Comparison of ENCODE assay signal across 8 cellular contexts in the genomic region with DNA sequence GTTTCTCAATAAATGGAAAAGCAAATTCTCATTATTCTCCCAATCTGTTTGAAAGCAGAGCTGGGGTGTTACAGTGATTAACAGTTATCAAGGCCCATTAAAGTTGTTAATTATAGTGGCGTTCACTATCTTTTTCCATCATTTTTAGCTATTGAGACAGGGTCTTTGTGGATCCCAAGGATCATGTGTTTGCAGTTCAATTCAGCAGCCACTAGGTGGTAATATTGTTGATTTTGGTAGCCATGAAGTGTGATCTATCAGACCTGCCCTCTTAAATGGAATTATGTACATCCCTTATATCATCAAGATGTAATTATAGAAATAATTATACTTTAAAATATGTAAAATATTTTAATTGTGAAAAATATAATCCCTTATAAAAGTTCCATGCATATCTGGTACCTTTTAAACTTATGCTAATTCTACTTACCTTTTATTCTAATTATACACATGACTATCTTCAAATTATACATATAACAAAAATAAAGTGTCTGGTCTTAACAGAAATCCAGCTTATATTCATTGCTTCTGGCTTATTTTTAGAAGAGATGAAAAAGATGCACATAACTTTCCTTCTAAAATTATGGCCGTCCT.
DNase-seq lines count a peak whose midpoint lies in the region; ATAC-seq and TF ChIP-seq lines count a peak whose summit lies in the region.

No MANE protein-coding gene starts in this region.

- TF ChIP-seq CTCF in GM10266 (IDR thresholded peaks at IDR 0.05; ENCODE audit: control insufficient read depth, insufficient read depth, low read depth, missing control alignments) (peak; percentile 56), MCF 10A (IDR thresholded peaks at IDR 0.05; ENCODE audit: unreplicated experiment) (peak; percentile 61), nephron progenitor cell (IDR thresholded peaks at IDR 0.05) (peak; percentile 68), coronary artery (IDR thresholded peaks at IDR 0.05) (no peak)

- H3K4me3 ChIP-seq in coronary artery: no peak overlapping the region

- no peak overlapping the region for H3K27ac Mint-ChIP-seq in MCF 10A (ENCODE audit: low read depth, unreplicated experiment)
- H3K27ac Mint-ChIP-seq in nephron progenitor cell: no peak overlapping the region

- intact Hi-C loops in MCF 10A (cut with micrococcal nuclease): loop anchor here (1.0 to 10.0 kb wide), 6 partner anchors 38 to 291 kb away; no protein-coding TSS in a partner anchor

- H3K36me3 Mint-ChIP-seq in MCF 10A (ENCODE audit: insufficient read depth, unreplicated experiment): no peaks in the 10 kb centered on the region
- peaks cover 30% of the 10 kb centered on the region for H3K36me3 Mint-ChIP-seq in nephron progenitor cell (ENCODE audit: low read depth)

- DNase-seq in GM10266 (ENCODE audit: extremely low spot score) (peak; percentile 26), NCI-H1092 (lab: John Stamatoyannopoulos, UW) (peak; percentile 7), MCF 10A (ENCODE audit: unreplicated experiment) (peak; percentile 50), nephron progenitor cell (no peak), amygdala (lab: John Stamatoyannopoulos, UW) (no peak), coronary artery (ENCODE audit: low spot score) (no peak)

- no peaks in the 10 kb centered on the region for H3K4me1 Mint-ChIP-seq in MCF 10A (ENCODE audit: insufficient read depth, unreplicated experiment)
- peaks cover 39% of the 10 kb centered on the region for H3K4me1 Mint-ChIP-seq in nephron progenitor cell

- POLR2A ChIA-PET in MCF 10A (lab: Yijun Ruan, JAX): interaction anchor here (0.7 to 1.4 kb wide), 3 partner anchors 45 to 92 kb away, joined by 3 to 4 read pairs (median 3); no protein-coding TSS in a partner anchor

- no TSS peak for BruUV-seq in MCF 10A (replicated peaks; lab: Mats Ljungman, UMichigan)

- H3K27ac ChIP-seq in coronary artery: no peak overlapping the region

- CTCF ChIA-PET in MCF 10A (lab: Yijun Ruan, JAX): interaction anchor here (0.6 to 5.3 kb wide), 68 partner anchors 8 to 1888 kb away, joined by 3 to 74 read pairs (median 5); no protein-coding TSS in a partner anchor

- ATAC-seq in HG03139 (IDR thresholded peaks at IDR 0.05; ENCODE audit: unreplicated experiment): no peak
- no peak for ATAC-seq in HG02973 (IDR thresholded peaks at IDR 0.05; ENCODE audit: unreplicated experiment)

- no peak overlapping the region for H3K4me3 Mint-ChIP-seq in MCF 10A (ENCODE audit: unreplicated experiment)
- H3K4me3 Mint-ChIP-seq in nephron progenitor cell: no peak overlapping the region

- H3K9me3 Mint-ChIP-seq in MCF 10A (ENCODE audit: unreplicated experiment) (no peaks in the 10 kb centered on the region), nephron progenitor cell (peaks cover 12% of the 10 kb centered on the region)

- H3K27me3 Mint-ChIP-seq in MCF 10A (ENCODE audit: insufficient read depth, unreplicated experiment) (no peaks in the 10 kb centered on the region), nephron progenitor cell (ENCODE audit: low read depth, poor library complexity) (peaks cover 2% of the 10 kb centered on the region)

Comparison
In these comparisons a context has a peak if more than half of its experiments do, and no peak if none do; other contexts are left out.
1. DNase-seq: peak in GM10266 (single experiment), NCI-H1092 (single experiment) and MCF 10A (single experiment); none in nephron progenitor cell (single experiment), amygdala (0 of 56) and coronary artery (single experiment).